ENCODE assay signal across 29 cellular contexts in genomic region chr14:81166126-81166525, GRCh38.
"Had no signal": no experiment of that assay in that cellular context is flagged by ENCODE, and none has a peak within 500 bp of the region (broad histone marks: within the 10 kb centered on the region; RNA-seq: fewer than 3 reads in every experiment).

No MANE protein-coding gene starts in this region.

- H3K4me1 ChIP-seq: SJCRH30 had no signal

- H3K4me2 ChIP-seq: SK-N-SH had no signal

- H3K4me3 Mint-ChIP-seq: activated CD4-positive, alpha-beta memory T cell treated with anti-CD3 and anti-CD28 coated beads, Interleukin-2, amount 10 ng/mL, durations not matched to agents 7 days and 5 days; activated CD8-positive, alpha-beta memory T cell treated with anti-CD3 and anti-CD28 coated beads, Interleukin-2, amount 10 ng/mL, durations not matched to agents 7 days and 5 days; activated naive CD4-positive, alpha-beta T cell treated with anti-CD3 and anti-CD28 coated beads, Interleukin-2, amount 10 ng/mL, durations not matched to agents 7 days and 5 days; activated naive CD8-positive, alpha-beta T cell; activated naive CD8-positive, alpha-beta T cell treated with anti-CD3 and anti-CD28 coated beads, Interleukin-2, amount 50 U/mL, for 24 hours; T-helper 1 cell treated with Interleukin-12 subunit alpha and Interleukin-12 subunit beta and Interleukin-4 antibody, amounts not matched to agents 30 μg/mL and 1 μg/mL, for 36 hours had no signal

- ATAC-seq: activated CD8-positive, alpha-beta memory T cell treated with anti-CD3 and anti-CD28 coated beads, Interleukin-2, amount 10 ng/mL, durations not matched to agents 7 days and 5 days; activated naive CD8-positive, alpha-beta T cell treated with anti-CD3 and anti-CD28 coated beads, Interleukin-2, amount 50 U/mL, for 24 hours; Panc1 had no signal

- H3K36me3 ChIP-seq: SJCRH30, WERI-Rb-1 had no signal

- H3K27me3 Mint-ChIP-seq: activated CD4-positive, alpha-beta memory T cell treated with anti-CD3 and anti-CD28 coated beads, Interleukin-2, amount 10 ng/mL, durations not matched to agents 7 days and 5 days; activated CD8-positive, alpha-beta memory T cell treated with anti-CD3 and anti-CD28 coated beads, Interleukin-2, amount 10 ng/mL, durations not matched to agents 7 days and 5 days; activated naive CD4-positive, alpha-beta T cell treated with anti-CD3 and anti-CD28 coated beads, Interleukin-2, amount 10 ng/mL, durations not matched to agents 7 days and 5 days; activated naive CD8-positive, alpha-beta T cell; activated naive CD8-positive, alpha-beta T cell treated with anti-CD3 and anti-CD28 coated beads, Interleukin-2, amount 50 U/mL, for 24 hours had no signal

- FAIRE-seq: bronchial epithelial cell had no signal

- DNase-seq: activated CD4-positive, alpha-beta memory T cell treated with anti-CD3 and anti-CD28 coated beads, Interleukin-2, amount 10 ng/mL, durations not matched to agents 7 days and 5 days; activated CD4-positive, alpha-beta T cell treated with anti-CD3 and anti-CD28 coated beads for 1 hour; activated CD4-positive, alpha-beta T cell treated with anti-CD3 and anti-CD28 coated beads for 48 hours; activated CD4-positive, CD25-positive, alpha-beta regulatory T cell; activated CD8-positive, alpha-beta memory T cell treated with anti-CD3 and anti-CD28 coated beads for 24 hours; activated CD8-positive, alpha-beta memory T cell treated with anti-CD3 and anti-CD28 coated beads, Interleukin-2, amount 10 ng/mL, durations not matched to agents 7 days and 5 days; activated CD8-positive, alpha-beta memory T cell treated with anti-CD3 and anti-CD28 coated beads, Interleukin-2, amount 50 U/mL, for 48 hours; activated effector memory CD4-positive, alpha-beta T cell treated with Interleukin-2 at 50 U/mL for 16 hours; activated naive CD4-positive, alpha-beta T cell treated with anti-CD3 and anti-CD28 coated beads, Interleukin-2, amount 10 ng/mL, durations not matched to agents 7 days and 5 days; activated naive CD8-positive, alpha-beta T cell treated with anti-CD3 and anti-CD28 coated beads, Interleukin-2, amount 50 U/mL, for 24 hours; activated T-cell treated with anti-CD3 and anti-CD28 coated beads, Interleukin-2, amount 50 U/mL, for 48 hours; KG1; MM.1S; MV-4-11; NCI-H1092; NCI-H1436 treated with DMSO at 0.1 percent for 48 hours; NCI-H1694 treated with DMSO at 0.1 percent for 48 hours; NCI-H2029; NCI-H345; NCI-H524 treated with DMSO at 0.1 percent for 48 hours; SHP77; SK-N-SH; WERI-Rb-1 had no signal

- H3K27ac ChIP-seq: SJCRH30, WERI-Rb-1 had no signal

- H3K9ac ChIP-seq: SK-N-SH had no signal

- H3K4me3 ChIP-seq: SJCRH30 had no signal

- H3K9me3 Mint-ChIP-seq: activated CD4-positive, alpha-beta memory T cell treated with anti-CD3 and anti-CD28 coated beads, Interleukin-2, amount 10 ng/mL, durations not matched to agents 7 days and 5 days; activated naive CD4-positive, alpha-beta T cell treated with anti-CD3 and anti-CD28 coated beads, Interleukin-2, amount 10 ng/mL, durations not matched to agents 7 days and 5 days; activated naive CD8-positive, alpha-beta T cell treated with anti-CD3 and anti-CD28 coated beads, Interleukin-2, amount 50 U/mL, for 24 hours; brain; T-helper 1 cell treated with Interleukin-12 subunit alpha and Interleukin-12 subunit beta and Interleukin-4 antibody, amounts not matched to agents 30 μg/mL and 1 μg/mL, for 36 hours had no signal

- H3K9me3 ChIP-seq: SJCRH30, SK-N-SH had no signal

- H3K36me3 Mint-ChIP-seq: activated CD8-positive, alpha-beta memory T cell treated with anti-CD3 and anti-CD28 coated beads, Interleukin-2, amount 10 ng/mL, durations not matched to agents 7 days and 5 days; activated naive CD4-positive, alpha-beta T cell treated with anti-CD3 and anti-CD28 coated beads, Interleukin-2, amount 10 ng/mL, durations not matched to agents 7 days and 5 days; brain had no signal

- H3K27me3 ChIP-seq: SJCRH30 had no signal

- H3K27ac Mint-ChIP-seq: activated CD4-positive, alpha-beta memory T cell treated with anti-CD3 and anti-CD28 coated beads, Interleukin-2, amount 10 ng/mL, durations not matched to agents 7 days and 5 days; activated CD8-positive, alpha-beta memory T cell treated with anti-CD3 and anti-CD28 coated beads, Interleukin-2, amount 10 ng/mL, durations not matched to agents 7 days and 5 days; activated naive CD4-positive, alpha-beta T cell treated with anti-CD3 and anti-CD28 coated beads, Interleukin-2, amount 10 ng/mL, durations not matched to agents 7 days and 5 days; activated naive CD8-positive, alpha-beta T cell; activated naive CD8-positive, alpha-beta T cell treated with anti-CD3 and anti-CD28 coated beads, Interleukin-2, amount 50 U/mL, for 24 hours; brain; T-helper 1 cell treated with Interleukin-12 subunit alpha and Interleukin-12 subunit beta and Interleukin-4 antibody, amounts not matched to agents 30 μg/mL and 1 μg/mL, for 36 hours had no signal
